In genomic region chr16:89522287-89522686, GRCh38 we compare ENCODE assay signal across 16 cellular contexts. TPM values are rescaled to one million over a fixed set of nuclear protein-coding genes. Genes with fewer than 3 reads are reported as not detected.
DNase-seq lines count a peak whose midpoint lies in the region; ATAC-seq, FAIRE-seq and TF ChIP-seq lines count a peak whose summit lies in the region.
"Had no signal": no experiment of that assay in that cellular context is flagged by ENCODE, and none has a peak within 500 bp of the region (broad histone marks: within the 10 kb centered on the region; RNA-seq: fewer than 3 reads in every experiment).

No MANE protein-coding gene starts in this region.

- H4K8ac ChIP-seq in trophoblast cell (ENCODE audit: low read depth, low read length) = no peak overlapping the region

- intact Hi-C loops in HepG2 (cut with micrococcal nuclease; ENCODE audit: unreplicated experiment) = no loop called here
- intact Hi-C loops in right lobe of liver (cut with DNase I) = no loop called here
- intact Hi-C loops in activated CD4-positive, alpha-beta T cell treated with anti-CD3 and anti-CD28 coated beads, Interleukin-2, amount 10 ng/mL, durations not matched to agents 24 days and 14 days (cut with micrococcal nuclease) = no loop called here

- 97% methylated on average over 25 of the region's 31 CpGs for WGBS in HepG2 (ENCODE audit: low lambda C conversion rate)
- WGBS in right lobe of liver (ENCODE audit: insufficient coverage, low coverage, low lambda C conversion rate, missing lambda C conversion rate) = 94% methylated on average over 17 of the region's 31 CpGs
- 92 to 96% methylated on average over 19 to 31 of the region's 31 CpGs for WGBS in endodermal cell (ENCODE audit: insufficient coverage in 1 of 2, insufficient read length in 1 of 2), 2 experiments
- 100% methylated on average over 1 of the region's 31 CpGs for WGBS in trophoblast cell (ENCODE audit: extremely low coverage, insufficient coverage, insufficient read length)

- no peak overlapping the region for H3K4me2 ChIP-seq in HepG2 (ENCODE audit: low read depth, low read length)
- H3K4me2 ChIP-seq in trophoblast cell (ENCODE audit: low read length) = no peak overlapping the region
- H3K4me2 ChIP-seq: BLaER1 had no signal

- no peak overlapping the region for H3K14ac ChIP-seq in trophoblast cell (ENCODE audit: low read length)

- H3K36me3 ChIP-seq in HepG2 (replicated peaks in 1 of 2; ENCODE audit: control insufficient read depth in 1 of 2, insufficient read depth in 2 of 2, low read length in 2 of 2) = peaks cover 57 to 93% of the 10 kb centered on the region in 2 experiments
- H3K36me3 ChIP-seq in right lobe of liver = peaks cover 0 to 63% (median 16%) of the 10 kb centered on the region in 4 donors
- H3K36me3 ChIP-seq in endodermal cell (ENCODE audit: control insufficient read depth, insufficient read depth, low read length) = peaks cover 86% of the 10 kb centered on the region
- H3K36me3 ChIP-seq in trophoblast cell (ENCODE audit: control insufficient read depth in 1 of 2, insufficient read depth in 2 of 2, low read length in 2 of 2) = peaks cover 77 to 80% of the 10 kb centered on the region in 2 experiments

- H3K79me2 ChIP-seq in HepG2 (ENCODE audit: insufficient read depth, low read length) = peaks cover 32% of the 10 kb centered on the region
- no peaks in the 10 kb centered on the region for H3K79me2 ChIP-seq in trophoblast cell (ENCODE audit: control insufficient read depth, insufficient read depth, low read length, poor library complexity)

- TF ChIP-seq POLR2A in HepG2 (IDR thresholded peaks at IDR 0.05; ENCODE audit: insufficient read depth in 1 of 2, low read depth in 2 of 2, low read length in 2 of 2) (no peak), right lobe of liver (IDR thresholded peaks at IDR 0.05) (no peak)

- POLR2A ChIA-PET in HepG2 (lab: Yijun Ruan, JAX) = no interaction called here

- H3K27me3 ChIP-seq in HepG2 (ENCODE audit: control insufficient read depth in 1 of 2, insufficient read depth in 2 of 2, low read length in 2 of 2) = no peaks in the 10 kb centered on the region
- no peaks in the 10 kb centered on the region for H3K27me3 ChIP-seq in right lobe of liver
- no peaks in the 10 kb centered on the region for H3K27me3 ChIP-seq in endodermal cell (ENCODE audit: control insufficient read depth, insufficient read depth, low read length, poor library complexity, severe bottlenecking)
- H3K27me3 ChIP-seq in trophoblast cell (ENCODE audit: insufficient read depth, low read length) = no peaks in the 10 kb centered on the region
- H3K27me3 ChIP-seq: BLaER1 had no signal

- no peak overlapping the region for H3K4me3 Mint-ChIP-seq in endodermal cell
- H3K4me3 Mint-ChIP-seq in activated CD4-positive, alpha-beta T cell treated with anti-CD3 and anti-CD28 coated beads, Interleukin-2, amount 10 ng/mL, durations not matched to agents 24 days and 14 days = no peak overlapping the region
- H3K4me3 Mint-ChIP-seq: CD14-positive monocyte, HFFc6 had no signal

- no peak overlapping the region for H4K91ac ChIP-seq in trophoblast cell (ENCODE audit: low read depth, low read length)

- no peak overlapping the region for H3K18ac ChIP-seq in trophoblast cell (ENCODE audit: low read length)

- no peak overlapping the region for H4K12ac ChIP-seq in trophoblast cell (ENCODE audit: low read depth, low read length)

- H3K9ac ChIP-seq in HepG2 (ENCODE audit: insufficient read depth, low read depth, low read length) (no peak overlapping the region), endodermal cell (ENCODE audit: extremely low read depth, low read length, poor library complexity, severe bottlenecking) (no peak overlapping the region), trophoblast cell (ENCODE audit: low read length) (no peak overlapping the region)
- H3K9ac ChIP-seq: BLaER1 had no signal

- H3K27ac Mint-ChIP-seq in endodermal cell = no peak overlapping the region
- no peak overlapping the region for H3K27ac Mint-ChIP-seq in activated CD4-positive, alpha-beta T cell treated with anti-CD3 and anti-CD28 coated beads, Interleukin-2, amount 10 ng/mL, durations not matched to agents 24 days and 14 days
- H3K27ac Mint-ChIP-seq: HFFc6 had no signal

- TF ChIP-seq CTCF in HepG2 (CRISPR knock-in tag; IDR thresholded peaks at IDR 0.05) (no peak), right lobe of liver (IDR thresholded peaks at IDR 0.05) (no peak), endodermal cell (conservative IDR thresholded peaks at IDR 0.05) (no peak)

- H3K27me3 Mint-ChIP-seq in endodermal cell (ENCODE audit: insufficient read depth) = no peaks in the 10 kb centered on the region
- no peaks in the 10 kb centered on the region for H3K27me3 Mint-ChIP-seq in activated CD4-positive, alpha-beta T cell treated with anti-CD3 and anti-CD28 coated beads, Interleukin-2, amount 10 ng/mL, durations not matched to agents 24 days and 14 days
- H3K27me3 Mint-ChIP-seq: CD4-positive, alpha-beta memory T cell had no signal

- no peaks in the 10 kb centered on the region for H3K9me3 Mint-ChIP-seq in endodermal cell
- H3K9me3 Mint-ChIP-seq in activated CD4-positive, alpha-beta T cell treated with anti-CD3 and anti-CD28 coated beads, Interleukin-2, amount 10 ng/mL, durations not matched to agents 24 days and 14 days = no peaks in the 10 kb centered on the region
- H3K9me3 Mint-ChIP-seq: HFFc6 had no signal

- no peak for TF ChIP-seq EP300 in HepG2 (IDR thresholded peaks at IDR 0.05; ENCODE audit: low read depth in 2 of 2, low read length in 2 of 2)
- TF ChIP-seq EP300 in HepG2 (CRISPR knock-in tag; IDR thresholded peaks at IDR 0.05; ENCODE audit: borderline replicate concordance) = no peak

- CTCF ChIA-PET in HepG2 (lab: Yijun Ruan, JAX; ENCODE audit: low intra/inter-chr PET ratio, low total read pairs) = no interaction called here

- H3K4me1 ChIP-seq in HepG2 (ENCODE audit: insufficient read depth, low read length) (no peaks in the 10 kb centered on the region), right lobe of liver (no peaks in the 10 kb centered on the region), endodermal cell (ENCODE audit: control insufficient read depth, insufficient read depth, low read length) (no peaks in the 10 kb centered on the region), trophoblast cell (ENCODE audit: control insufficient read depth in 1 of 2, insufficient read depth in 2 of 2, low read length in 2 of 2) (no peaks in the 10 kb centered on the region)

- H3K79me1 ChIP-seq in trophoblast cell (ENCODE audit: low read length) = no peaks in the 10 kb centered on the region

- H2BK5ac ChIP-seq in trophoblast cell (ENCODE audit: low read depth, low read length, poor library complexity) = no peak overlapping the region

- no TSS peak for BruUV-seq in HepG2 (replicated peaks; lab: Mats Ljungman, UMichigan)

- no peak overlapping the region for H2AK5ac ChIP-seq in trophoblast cell (ENCODE audit: low read length)

- H3K4me3 ChIP-seq in HepG2 (replicated peaks in 1 of 3; ENCODE audit: insufficient read depth in 1 of 3, low read depth in 2 of 3, low read length in 3 of 3) (no peak overlapping the region), right lobe of liver (no peak overlapping the region), endodermal cell (ENCODE audit: low read length) (no peak overlapping the region), trophoblast cell (ENCODE audit: low read depth, low read length) (no peak overlapping the region)
- H3K4me3 ChIP-seq: BLaER1, GM12878 had no signal

- TF ChIP-seq RAD21 in HepG2 (CRISPR knock-in tag; IDR thresholded peaks at IDR 0.05) = no peak

- no peak overlapping the region for H2BK120ac ChIP-seq in trophoblast cell (ENCODE audit: insufficient read depth, low read length, poor library complexity)

- H4K20me1 ChIP-seq in HepG2 (ENCODE audit: insufficient read depth, low read length) = no peaks in the 10 kb centered on the region; the same call in 1 of the 2 replicates

- ATAC-seq in HepG2 (no peak), right lobe of liver (no peak)
- ATAC-seq: GM12878, HCT116 had no signal

- H3K9me3 ChIP-seq in HepG2 (ENCODE audit: low read length) (no peaks in the 10 kb centered on the region), right lobe of liver (no peaks in the 10 kb centered on the region), endodermal cell (ENCODE audit: control insufficient read depth, low read length) (no peaks in the 10 kb centered on the region), trophoblast cell (ENCODE audit: insufficient read depth, low read depth, low read length) (peaks cover 4% of the 10 kb centered on the region)

- H2AFZ ChIP-seq in HepG2 (ENCODE audit: low read length) = no peak overlapping the region
- H2AFZ ChIP-seq in trophoblast cell (ENCODE audit: insufficient read depth, low read length, poor library complexity) = no peak overlapping the region

- H3K27ac ChIP-seq in HepG2 (ENCODE audit: extremely low read length, insufficient read depth, low read length) = no peak overlapping the region
- H3K27ac ChIP-seq in right lobe of liver = no peak overlapping the region
- H3K27ac ChIP-seq in endodermal cell (ENCODE audit: low read depth, low read length) = no peak overlapping the region
- no peak overlapping the region for H3K27ac ChIP-seq in trophoblast cell (ENCODE audit: low read depth, low read length)
- H3K27ac ChIP-seq: BLaER1 had no signal

- H2BK12ac ChIP-seq in trophoblast cell (ENCODE audit: low read length) = no peak overlapping the region

- no peak for DNase-seq in HepG2 (ENCODE audit: low spot score)
- no peak for DNase-seq in right lobe of liver
- DNase-seq in SHP77 (lab: John Stamatoyannopoulos, UW) = peak; percentile 95 to 99
- DNase-seq in endodermal cell = peak; percentile 73
- DNase-seq in trophoblast cell = peak; percentile 37 to 58
- no peak for DNase-seq in foreskin melanocyte
- DNase-seq in NK-92 treated with Interleukin-12 subunit alpha and Interleukin-12 subunit beta, amount 100 ng/mL, for 24 hours (lab: John Stamatoyannopoulos, UW) = no peak
- no peak for DNase-seq in activated CD4-positive, alpha-beta T cell treated with anti-CD3 and anti-CD28 coated beads, Interleukin-2, amount 10 ng/mL, durations not matched to agents 24 days and 14 days
- DNase-seq: 8988T; CD4-positive, alpha-beta memory T cell; DMS79 treated with DMSO at 0.1 percent for 48 hours; HFFc6 had no signal

- H3K4me1 Mint-ChIP-seq in endodermal cell = no peaks in the 10 kb centered on the region
- H3K4me1 Mint-ChIP-seq in activated CD4-positive, alpha-beta T cell treated with anti-CD3 and anti-CD28 coated beads, Interleukin-2, amount 10 ng/mL, durations not matched to agents 24 days and 14 days = peaks cover 2% of the 10 kb centered on the region
- H3K4me1 Mint-ChIP-seq: CD14-positive monocyte had no signal

- in situ Hi-C loops in HepG2 (cut with HindIII; ENCODE audit: extremely low pct_ligation_motif_present, low pct_unique_long_range_greater_than_20kb) = no loop called here

- no peak for FAIRE-seq in HepG2 (lab: Jason Lieb, UNC)
- FAIRE-seq: GM12878 had no signal

- no peak overlapping the region for H3K4ac ChIP-seq in trophoblast cell (ENCODE audit: low read depth, low read length)

- H3K36me3 Mint-ChIP-seq in endodermal cell (ENCODE audit: low read depth) = peaks cover 90% of the 10 kb centered on the region
- H3K36me3 Mint-ChIP-seq in activated CD4-positive, alpha-beta T cell treated with anti-CD3 and anti-CD28 coated beads, Interleukin-2, amount 10 ng/mL, durations not matched to agents 24 days and 14 days (ENCODE audit: low read depth) = peaks cover 60% of the 10 kb centered on the region

- H3K23ac ChIP-seq in trophoblast cell (ENCODE audit: low read length) = no peak overlapping the region

RNA-seq across cellular contexts. Expression of gene SPG7, which starts 14.1 kb away (rescaled TPM):
- total RNA-seq in HepG2 (2016; rRNA removed; fragmentation: Illumina TruSeq; extraction: Trizol) = 63.9 and 136 TPM in 2 replicates
- 47.1 and 47.6 TPM in 2 replicates for total RNA-seq in HepG2 (2016; cell fraction: cytosol; rRNA removed; fragmentation: Illumina TruSeq; extraction: Trizol; ENCODE audit: low read depth)
- 54.6 and 131 TPM in 2 replicates for total RNA-seq in HepG2 (2016; cell fraction: insoluble cytoplasmic fraction; rRNA removed; fragmentation: Illumina TruSeq; extraction: Trizol)
- 46.3 and 47.0 TPM in 2 replicates for total RNA-seq in HepG2 (2016; cell fraction: membrane; rRNA removed; fragmentation: Illumina TruSeq; extraction: Trizol)
- total RNA-seq in HepG2 (2016; cell fraction: nucleus; rRNA removed; fragmentation: Illumina TruSeq; extraction: Trizol) = 148 and 166 TPM in 2 replicates
- 66.0 and 77.5 TPM in 2 replicates for polyA plus RNA-seq in HepG2 (2011; rRNA removed)
- 41.6 and 46.2 TPM in 2 replicates for polyA plus RNA-seq in HepG2 (2011; cell fraction: cytosol; rRNA removed)
- polyA plus RNA-seq in HepG2 (2011; cell fraction: nucleus; rRNA removed) = 327 and 378 TPM in 2 replicates
- 69.0 and 72.2 TPM in 2 replicates for polyA plus RNA-seq in HepG2 (2012)
- 8.2 and 9.5 TPM in 2 replicates for polyA plus RNA-seq in HepG2 (2016; cell fraction: cytosol; fragmentation: Illumina TruSeq; extraction: Trizol; ENCODE audit: low read depth)
- polyA plus RNA-seq in HepG2 (2016; cell fraction: insoluble cytoplasmic fraction; fragmentation: Illumina TruSeq; extraction: Trizol; ENCODE audit: low read depth) = 43.3 and 56.0 TPM in 2 replicates
- polyA plus RNA-seq in HepG2 (2016; cell fraction: membrane; fragmentation: Illumina TruSeq; extraction: Trizol; ENCODE audit: low read depth) = 16.9 and 17.6 TPM in 2 replicates
- 304 and 336 TPM in 2 replicates for polyA plus RNA-seq in HepG2 (2016; cell fraction: nucleus; fragmentation: Illumina TruSeq; extraction: Trizol; ENCODE audit: insufficient read depth, low read depth)
- 76.1 and 106 TPM in 2 replicates for polyA minus RNA-seq in HepG2 (2011; rRNA and poly(A)+ RNA removed; ENCODE audit: low replicate concordance)
- polyA minus RNA-seq in HepG2 (2011; cell fraction: cytosol; rRNA and poly(A)+ RNA removed) = 59.0 and 61.6 TPM in 2 replicates
- polyA minus RNA-seq in HepG2 (2011; cell fraction: nucleus; rRNA and poly(A)+ RNA removed) = 140 and 143 TPM in 2 replicates
- total RNA-seq in right lobe of liver = 10 to 100 TPM; 44.0 to 70.5 (median 57.0) TPM
- total RNA-seq in endodermal cell = 100 to 1,000 TPM; 153 to 156 TPM
- 85.2 TPM for polyA plus RNA-seq in endodermal cell (2013, experiment 1 of 2)
- 78.0 TPM for polyA plus RNA-seq in endodermal cell (2013, experiment 2 of 2)
- 43.6 and 45.1 TPM in 2 replicates for polyA plus RNA-seq in trophoblast cell (2013)
- 109 and 110 TPM in 2 replicates for total RNA-seq in activated CD4-positive, alpha-beta T cell treated with anti-CD3 and anti-CD28 coated beads, Interleukin-2, amount 10 ng/mL, durations not matched to agents 24 days and 14 days

RNA-seq across cellular contexts. Expression of gene ANKRD11, which starts 31.9 kb away (rescaled TPM):
- total RNA-seq in HepG2 (2016; rRNA removed; fragmentation: Illumina TruSeq; extraction: Trizol) (21.4 and 24.4 TPM in 2 replicates), right lobe of liver (10 to 100 TPM; 26.2 to 65.8 (median 41.6) TPM), endodermal cell (100 to 1,000 TPM; 118 to 159 TPM)
- 54.2 and 55.2 TPM in 2 replicates for total RNA-seq in HepG2 (2016; cell fraction: cytosol; rRNA removed; fragmentation: Illumina TruSeq; extraction: Trizol; ENCODE audit: low read depth)
- 17.9 and 22.3 TPM in 2 replicates for total RNA-seq in HepG2 (2016; cell fraction: insoluble cytoplasmic fraction; rRNA removed; fragmentation: Illumina TruSeq; extraction: Trizol)
- 22.4 and 27.0 TPM in 2 replicates for total RNA-seq in HepG2 (2016; cell fraction: membrane; rRNA removed; fragmentation: Illumina TruSeq; extraction: Trizol)
- 48.5 and 63.5 TPM in 2 replicates for total RNA-seq in HepG2 (2016; cell fraction: nucleus; rRNA removed; fragmentation: Illumina TruSeq; extraction: Trizol)
- 38.4 and 42.3 TPM in 2 replicates for polyA plus RNA-seq in HepG2 (2011; rRNA removed)
- 31.1 and 36.3 TPM in 2 replicates for polyA plus RNA-seq in HepG2 (2011; cell fraction: cytosol; rRNA removed)
- polyA plus RNA-seq in HepG2 (2011; cell fraction: nucleus; rRNA removed) = 155 and 191 TPM in 2 replicates
- polyA plus RNA-seq in HepG2 (2012) = 78.6 and 89.8 TPM in 2 replicates
- polyA plus RNA-seq in HepG2 (2016; cell fraction: cytosol; fragmentation: Illumina TruSeq; extraction: Trizol; ENCODE audit: low read depth) = 10.6 and 13.9 TPM in 2 replicates
- 35.2 and 50.6 TPM in 2 replicates for polyA plus RNA-seq in HepG2 (2016; cell fraction: insoluble cytoplasmic fraction; fragmentation: Illumina TruSeq; extraction: Trizol; ENCODE audit: low read depth)
- 29.5 and 30.6 TPM in 2 replicates for polyA plus RNA-seq in HepG2 (2016; cell fraction: membrane; fragmentation: Illumina TruSeq; extraction: Trizol; ENCODE audit: low read depth)
- 190 and 216 TPM in 2 replicates for polyA plus RNA-seq in HepG2 (2016; cell fraction: nucleus; fragmentation: Illumina TruSeq; extraction: Trizol; ENCODE audit: insufficient read depth, low read depth)
- polyA minus RNA-seq in HepG2 (2011; rRNA and poly(A)+ RNA removed; ENCODE audit: low replicate concordance) = 38.6 and 64.5 TPM in 2 replicates
- 32.5 and 37.0 TPM in 2 replicates for polyA minus RNA-seq in HepG2 (2011; cell fraction: cytosol; rRNA and poly(A)+ RNA removed)
- 104 and 109 TPM in 2 replicates for polyA minus RNA-seq in HepG2 (2011; cell fraction: nucleus; rRNA and poly(A)+ RNA removed)
- polyA plus RNA-seq in endodermal cell (2013, experiment 1 of 2) = 99.5 TPM
- polyA plus RNA-seq in endodermal cell (2013, experiment 2 of 2) = 88.3 TPM
- polyA plus RNA-seq in trophoblast cell (2013) = 101 and 102 TPM in 2 replicates
- 152 TPM in 2 replicates for total RNA-seq in activated CD4-positive, alpha-beta T cell treated with anti-CD3 and anti-CD28 coated beads, Interleukin-2, amount 10 ng/mL, durations not matched to agents 24 days and 14 days

RNA-seq across cellular contexts. Expression of gene RPL13, which starts 38.2 kb away (rescaled TPM):
- total RNA-seq in HepG2 (2016; rRNA removed; fragmentation: Illumina TruSeq; extraction: Trizol) (2,988 and 3,233 TPM in 2 replicates), right lobe of liver (1,000 to 10,000 TPM in 2 of 6 experiments, 100 to 1,000 TPM in 4; 684 to 2,810 (median 731) TPM), endodermal cell (1,000 to 10,000 TPM; 1,911 to 2,019 TPM)
- total RNA-seq in HepG2 (2016; cell fraction: cytosol; rRNA removed; fragmentation: Illumina TruSeq; extraction: Trizol; ENCODE audit: low read depth) = 6,142 and 6,743 TPM in 2 replicates
- 3,074 and 3,414 TPM in 2 replicates for total RNA-seq in HepG2 (2016; cell fraction: insoluble cytoplasmic fraction; rRNA removed; fragmentation: Illumina TruSeq; extraction: Trizol)
- 8,788 and 9,254 TPM in 2 replicates for total RNA-seq in HepG2 (2016; cell fraction: membrane; rRNA removed; fragmentation: Illumina TruSeq; extraction: Trizol)
- 1,061 and 1,137 TPM in 2 replicates for total RNA-seq in HepG2 (2016; cell fraction: nucleus; rRNA removed; fragmentation: Illumina TruSeq; extraction: Trizol)
- 4,411 and 5,523 TPM in 2 replicates for polyA plus RNA-seq in HepG2 (2011; rRNA removed)
- polyA plus RNA-seq in HepG2 (2011; cell fraction: cytosol; rRNA removed) = 4,701 and 9,932 TPM in 2 replicates
- 3,101 and 3,317 TPM in 2 replicates for polyA plus RNA-seq in HepG2 (2011; cell fraction: nucleus; rRNA removed)
- 3,379 and 4,912 TPM in 2 replicates for polyA plus RNA-seq in HepG2 (2012)
- 8,773 and 9,300 TPM in 2 replicates for polyA plus RNA-seq in HepG2 (2016; cell fraction: cytosol; fragmentation: Illumina TruSeq; extraction: Trizol; ENCODE audit: low read depth)
- 3,767 and 4,135 TPM in 2 replicates for polyA plus RNA-seq in HepG2 (2016; cell fraction: insoluble cytoplasmic fraction; fragmentation: Illumina TruSeq; extraction: Trizol; ENCODE audit: low read depth)
- polyA plus RNA-seq in HepG2 (2016; cell fraction: membrane; fragmentation: Illumina TruSeq; extraction: Trizol; ENCODE audit: low read depth) = 9,832 and 9,939 TPM in 2 replicates
- 2,257 and 2,556 TPM in 2 replicates for polyA plus RNA-seq in HepG2 (2016; cell fraction: nucleus; fragmentation: Illumina TruSeq; extraction: Trizol; ENCODE audit: insufficient read depth, low read depth)
- 1,096 and 3,482 TPM in 2 replicates for polyA minus RNA-seq in HepG2 (2011; rRNA and poly(A)+ RNA removed; ENCODE audit: low replicate concordance)
- polyA minus RNA-seq in HepG2 (2011; cell fraction: cytosol; rRNA and poly(A)+ RNA removed) = 1,942 and 2,023 TPM in 2 replicates
- 448 and 516 TPM in 2 replicates for polyA minus RNA-seq in HepG2 (2011; cell fraction: nucleus; rRNA and poly(A)+ RNA removed)
- polyA plus RNA-seq in endodermal cell (2013, experiment 1 of 2) = 2,841 TPM
- polyA plus RNA-seq in endodermal cell (2013, experiment 2 of 2) = 2,695 TPM
- 2,265 and 2,343 TPM in 2 replicates for polyA plus RNA-seq in trophoblast cell (2013)
- total RNA-seq in activated CD4-positive, alpha-beta T cell treated with anti-CD3 and anti-CD28 coated beads, Interleukin-2, amount 10 ng/mL, durations not matched to agents 24 days and 14 days = 2,234 and 2,296 TPM in 2 replicates

RNA-seq across cellular contexts. Expression of gene CPNE7, which starts 53.3 kb away (rescaled TPM):
- total RNA-seq in HepG2 (2016; rRNA removed; fragmentation: Illumina TruSeq; extraction: Trizol) = not detected in 2 replicates
- total RNA-seq in HepG2 (2016; cell fraction: cytosol; rRNA removed; fragmentation: Illumina TruSeq; extraction: Trizol; ENCODE audit: low read depth) = not detected in 2 replicates
- 0.15 TPM in 1 of 2 replicates, not detected in the other for total RNA-seq in HepG2 (2016; cell fraction: insoluble cytoplasmic fraction; rRNA removed; fragmentation: Illumina TruSeq; extraction: Trizol)
- not detected in 2 replicates for total RNA-seq in HepG2 (2016; cell fraction: membrane; rRNA removed; fragmentation: Illumina TruSeq; extraction: Trizol)
- total RNA-seq in HepG2 (2016; cell fraction: nucleus; rRNA removed; fragmentation: Illumina TruSeq; extraction: Trizol) = not detected in 2 replicates
- 0.59 and 2.1 TPM in 2 replicates for polyA plus RNA-seq in HepG2 (2011; rRNA removed)
- 0.19 and 0.32 TPM in 2 replicates for polyA plus RNA-seq in HepG2 (2011; cell fraction: cytosol; rRNA removed)
- 4.5 and 6.2 TPM in 2 replicates for polyA plus RNA-seq in HepG2 (2011; cell fraction: nucleus; rRNA removed)
- 0.27 and 0.35 TPM in 2 replicates for polyA plus RNA-seq in HepG2 (2012)
- not detected in 2 replicates for polyA plus RNA-seq in HepG2 (2016; cell fraction: cytosol; fragmentation: Illumina TruSeq; extraction: Trizol; ENCODE audit: low read depth)
- polyA plus RNA-seq in HepG2 (2016; cell fraction: insoluble cytoplasmic fraction; fragmentation: Illumina TruSeq; extraction: Trizol; ENCODE audit: low read depth) = not detected in 2 replicates
- 0.06 TPM in 1 of 2 replicates, not detected in the other for polyA plus RNA-seq in HepG2 (2016; cell fraction: membrane; fragmentation: Illumina TruSeq; extraction: Trizol; ENCODE audit: low read depth)
- 0.52 and 1.2 TPM in 2 replicates for polyA plus RNA-seq in HepG2 (2016; cell fraction: nucleus; fragmentation: Illumina TruSeq; extraction: Trizol; ENCODE audit: insufficient read depth, low read depth)
- polyA minus RNA-seq in HepG2 (2011; rRNA and poly(A)+ RNA removed; ENCODE audit: low replicate concordance) = 0.58 and 25.2 TPM in 2 replicates
- not detected in 2 replicates for polyA minus RNA-seq in HepG2 (2011; cell fraction: cytosol; rRNA and poly(A)+ RNA removed)
- 0.26 and 0.99 TPM in 2 replicates for polyA minus RNA-seq in HepG2 (2011; cell fraction: nucleus; rRNA and poly(A)+ RNA removed)
- 1 to 10 TPM in 2 of 6 experiments, under 1 TPM in 4; 0.33 to 3.7 (median 0.77) TPM for total RNA-seq in right lobe of liver
- total RNA-seq in endodermal cell = 1 to 10 TPM; 1.5 to 2.1 TPM
- polyA plus RNA-seq in endodermal cell (2013, experiment 1 of 2) = 5.8 TPM
- polyA plus RNA-seq in endodermal cell (2013, experiment 2 of 2) = 3.4 TPM
- polyA plus RNA-seq in trophoblast cell (2013) = 0.23 and 0.37 TPM in 2 replicates
- total RNA-seq in activated CD4-positive, alpha-beta T cell treated with anti-CD3 and anti-CD28 coated beads, Interleukin-2, amount 10 ng/mL, durations not matched to agents 24 days and 14 days = 46.6 and 56.0 TPM in 2 replicates
- polyA plus RNA-seq: CD14-positive monocyte had no signal

Comparison
In these comparisons a context has a peak if more than half of its experiments do, and no peak if none do; other contexts are left out.
1. DNase-seq: peak in SHP77 (2 of 2), endodermal cell (single experiment) and trophoblast cell (2 of 2); none in HepG2 (single experiment), right lobe of liver (0 of 3), foreskin melanocyte (single experiment), NK-92 treated with Interleukin-12 subunit alpha and Interleukin-12 subunit beta, amount 100 ng/mL, for 24 hours (single experiment) and activated CD4-positive, alpha-beta T cell treated with anti-CD3 and anti-CD28 coated beads, Interleukin-2, amount 10 ng/mL, durations not matched to agents 24 days and 14 days (single experiment).